Comparison of ENCODE assay signal across 1 cellular context in genomic region chr2:38892819-38893218, GRCh38.
TF ChIP-seq lines count a peak whose summit lies in the region.

No MANE protein-coding gene starts in this region.

TF ChIP-seq in IMR-90, 13 proteins besides CTCF, POLR2A, EP300 and RAD21:
- TF ChIP-seq SMC3 (IDR thresholded peaks at IDR 0.05; ENCODE audit: low read depth, low read length) (no peak), RCOR1 (IDR thresholded peaks at IDR 0.05; ENCODE audit: insufficient replicate concordance, low read length) (no peak), BHLHE40 (IDR thresholded peaks at IDR 0.05; ENCODE audit: low read depth, low read length) (no peak), MXI1 (IDR thresholded peaks at IDR 0.05; ENCODE audit: borderline replicate concordance, low read depth, low read length) (no peak), MAZ (IDR thresholded peaks at IDR 0.05; ENCODE audit: borderline replicate concordance, low read depth, low read length) (no peak), MAFK (IDR thresholded peaks at IDR 0.05; ENCODE audit: low read depth, low read length) (no peak), NFE2L2 (IDR thresholded peaks at IDR 0.05; ENCODE audit: low read depth, low read length) (no peak), CHD1 (IDR thresholded peaks at IDR 0.05; ENCODE audit: low read depth, low read length) (no peak), RFX5 (IDR thresholded peaks at IDR 0.05; ENCODE audit: low read depth, low read length) (no peak), CEBPB (IDR thresholded peaks at IDR 0.05; ENCODE audit: low read depth, low read length) (no peak), FOS (IDR thresholded peaks at IDR 0.05; ENCODE audit: low read depth, low read length) (no peak)
- TF ChIP-seq, protein P1, sequence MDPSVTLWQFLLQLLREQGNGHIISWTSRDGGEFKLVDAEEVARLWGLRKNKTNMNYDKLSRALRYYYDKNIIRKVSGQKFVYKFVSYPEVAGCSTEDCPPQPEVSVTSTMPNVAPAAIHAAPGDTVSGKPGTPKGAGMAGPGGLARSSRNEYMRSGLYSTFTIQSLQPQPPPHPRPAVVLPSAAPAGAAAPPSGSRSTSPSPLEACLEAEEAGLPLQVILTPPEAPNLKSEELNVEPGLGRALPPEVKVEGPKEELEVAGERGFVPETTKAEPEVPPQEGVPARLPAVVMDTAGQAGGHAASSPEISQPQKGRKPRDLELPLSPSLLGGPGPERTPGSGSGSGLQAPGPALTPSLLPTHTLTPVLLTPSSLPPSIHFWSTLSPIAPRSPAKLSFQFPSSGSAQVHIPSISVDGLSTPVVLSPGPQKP (IDR thresholded peaks at IDR 0.05; ENCODE audit: borderline replicate concordance, low read depth, low read length): no peak
- TF ChIP-seq, protein P2, sequence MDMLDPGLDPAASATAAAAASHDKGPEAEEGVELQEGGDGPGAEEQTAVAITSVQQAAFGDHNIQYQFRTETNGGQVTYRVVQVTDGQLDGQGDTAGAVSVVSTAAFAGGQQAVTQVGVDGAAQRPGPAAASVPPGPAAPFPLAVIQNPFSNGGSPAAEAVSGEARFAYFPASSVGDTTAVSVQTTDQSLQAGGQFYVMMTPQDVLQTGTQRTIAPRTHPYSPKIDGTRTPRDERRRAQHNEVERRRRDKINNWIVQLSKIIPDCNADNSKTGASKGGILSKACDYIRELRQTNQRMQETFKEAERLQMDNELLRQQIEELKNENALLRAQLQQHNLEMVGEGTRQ (IDR thresholded peaks at IDR 0.05; ENCODE audit: low read depth, low read length): no peak
